ENCODE assay signal across 12 cellular contexts in genomic region chr7:28953628-28954027, GRCh38. TPM values are rescaled to one million over a fixed set of nuclear protein-coding genes. Genes with fewer than 3 reads are reported as not detected.
DNase-seq lines count a peak whose midpoint lies in the region; TF ChIP-seq lines count a peak whose summit lies in the region.
"Had no signal": no experiment of that assay in that cellular context is flagged by ENCODE, and none has a peak within 500 bp of the region (broad histone marks: within the 10 kb centered on the region; RNA-seq: fewer than 3 reads in every experiment).

No MANE protein-coding gene starts in this region.

- no peaks in the 10 kb centered on the region for H3K36me3 ChIP-seq in SJCRH30
- no peaks in the 10 kb centered on the region for H3K36me3 ChIP-seq in spleen

- TF ChIP-seq POLR2A in spleen (IDR thresholded peaks at IDR 0.05): no peak

- no peak overlapping the region for H3K4me3 ChIP-seq in SJCRH30
- no peak overlapping the region for H3K4me3 ChIP-seq in fibroblast of the aortic adventitia (ENCODE audit: low read depth, low read length)
- H3K4me3 ChIP-seq in spleen: no peak overlapping the region

- TF ChIP-seq CTCF in fibroblast of the aortic adventitia (IDR thresholded peaks at IDR 0.05; ENCODE audit: insufficient read depth, low read length): no peak
- no peak for TF ChIP-seq CTCF in spleen (IDR thresholded peaks at IDR 0.05 in 8 of 11, conservative IDR thresholded peaks at IDR 0.05 in 3 of 11)

- no peaks in the 10 kb centered on the region for H3K27me3 ChIP-seq in SJCRH30
- H3K27me3 ChIP-seq in spleen (replicated peaks in 1 of 7): peaks cover 10 to 53% (median 37%) of the 10 kb centered on the region in 7 donors

- H3K9me3 ChIP-seq in SJCRH30 (replicated peaks): no peaks in the 10 kb centered on the region
- no peaks in the 10 kb centered on the region for H3K9me3 ChIP-seq in spleen

- 13 to 26% (median 19%) methylated on average over 4 of the region's 4 CpGs for WGBS in spleen, 5 donors

- peak overlapping the region; percentile 20 for H3K27ac ChIP-seq in SJCRH30
- peak overlapping the region in 7 of 8 donors; percentile 16 to 89 (median 62) for H3K27ac ChIP-seq in spleen
- H3K27ac ChIP-seq: HL-60, VCaP had no signal

- H3K4me1 ChIP-seq in SJCRH30: peaks cover 25% of the 10 kb centered on the region
- H3K4me1 ChIP-seq in spleen: peaks cover 16 to 58% (median 43%) of the 10 kb centered on the region in 6 donors

- intact Hi-C loops in spleen (cut with DNase I; ENCODE audit: low total_unique reads): loop anchor here (10.0 kb wide), 1 partner anchor 151 kb away; no protein-coding TSS in a partner anchor

- DNase-seq in DMS153 (lab: John Stamatoyannopoulos, UW) (peak; percentile 11), DMS153 treated with DMSO at 0.1 percent for 48 hours (lab: John Stamatoyannopoulos, UW; ENCODE audit: unreplicated experiment) (no peak), SJCRH30 (peak; percentile 91 to 95), fibroblast of the aortic adventitia (ENCODE audit: low read depth) (peak; percentile 40), spleen (no peak), dedifferentiated amniotic fluid mesenchymal stem cell (ENCODE audit: extremely low spot score) (no peak), GM03348 (ENCODE audit: low spot score) (no peak), nucleus accumbens (lab: John Stamatoyannopoulos, UW) (no peak)
- DNase-seq: activated CD8-positive, alpha-beta memory T cell treated with anti-CD3 and anti-CD28 coated beads, Interleukin-2, amount 50 U/mL, for 4 hours; effector memory CD8-positive, alpha-beta T cell had no signal

RNA-seq across cellular contexts. Expression of gene TRIL, which starts 4.5 kb away (rescaled TPM):
- total RNA-seq in SJCRH30 (2014; rRNA removed; shearing (Covaris generic)): 9.4 and 9.5 TPM in 2 replicates
- 0.81 and 6.3 TPM in 2 replicates for total RNA-seq in fibroblast of the aortic adventitia (ENCODE audit: low replicate concordance)
- 10 to 100 TPM in 1 of 7 donors, 1 to 10 TPM in 6; 1.0 to 10.0 (median 6.7) TPM for total RNA-seq in spleen
- polyA plus RNA-seq in spleen: under 1 TPM; 0.33 to 0.96 (median 0.42) TPM

Comparison
In these comparisons a context has a peak if more than half of its experiments do, and no peak if none do; other contexts are left out.
1. DNase-seq: peak in DMS153 (single experiment), SJCRH30 (2 of 2) and fibroblast of the aortic adventitia (single experiment); none in DMS153 treated with DMSO at 0.1 percent for 48 hours (single experiment), spleen (single experiment), dedifferentiated amniotic fluid mesenchymal stem cell (single experiment), GM03348 (single experiment) and nucleus accumbens (0 of 56).